Comparison of ENCODE assay signal across 21 cellular contexts in the genomic region with DNA sequence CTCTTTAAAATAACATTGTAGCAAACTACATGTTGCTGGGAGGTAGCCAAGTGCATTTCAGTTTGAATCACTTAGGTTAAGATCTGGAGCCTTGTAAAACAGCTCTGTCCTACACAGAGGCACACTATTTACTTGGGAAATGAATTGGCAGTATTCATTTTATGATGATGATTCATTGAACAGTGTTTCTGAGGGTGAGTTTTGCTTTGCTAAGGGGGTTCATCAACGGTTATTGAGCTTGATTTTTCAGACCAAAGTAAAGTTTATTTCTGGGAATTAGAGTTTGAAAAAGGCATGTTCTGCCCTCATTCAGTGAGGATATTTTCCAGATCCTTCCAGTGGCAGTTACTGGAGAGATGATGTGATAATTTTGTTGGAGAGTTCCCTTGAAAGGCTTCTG. TPM values are rescaled to one million over a fixed set of nuclear protein-coding genes. Genes with fewer than 3 reads are reported as not detected.
A peak's percentile ranks its signal among the peaks of the same experiment; 100 is the strongest.
DNase-seq lines count a peak whose midpoint lies in the region; ATAC-seq, FAIRE-seq and TF ChIP-seq lines count a peak whose summit lies in the region.
"Had no signal": no experiment of that assay in that cellular context is flagged by ENCODE, and none has a peak within 500 bp of the region (broad histone marks: within the 10 kb centered on the region; RNA-seq: fewer than 3 reads in every experiment).

No MANE protein-coding gene starts in this region.

- H3K36me3 Mint-ChIP-seq in astrocyte (ENCODE audit: low read depth, unreplicated experiment) (peaks cover 4% of the 10 kb centered on the region), nephron progenitor cell (ENCODE audit: low read depth) (no peaks in the 10 kb centered on the region)
- H3K36me3 Mint-ChIP-seq: activated naive CD8-positive, alpha-beta T cell treated with anti-CD3 and anti-CD28 coated beads, Interleukin-2, amount 10 ng/mL, durations not matched to agents 7 days and 5 days had no signal

- H4K91ac ChIP-seq in IMR-90 (ENCODE audit: insufficient read depth, low read depth, low read length) (no peak overlapping the region), mesenchymal stem cell (ENCODE audit: low read length) (no peak overlapping the region)

- H2AK5ac ChIP-seq in IMR-90 (ENCODE audit: low read depth, low read length) = no peak overlapping the region
- no peak overlapping the region for H2AK5ac ChIP-seq in mesenchymal stem cell (ENCODE audit: low read length, severe bottlenecking)

- H4K20me1 ChIP-seq in IMR-90 (ENCODE audit: insufficient read depth, low read length) = no peaks in the 10 kb centered on the region
- H4K20me1 ChIP-seq in astrocyte (ENCODE audit: insufficient read depth, low read length) = no peaks in the 10 kb centered on the region

- intact Hi-C loops in IMR-90 (cut with micrococcal nuclease) = no loop called here
- intact Hi-C loops in right lobe of liver (cut with DNase I) = no loop called here

- H2AFZ ChIP-seq in IMR-90 (replicated peaks; ENCODE audit: low read length, poor library complexity) = no peak overlapping the region
- H2AFZ ChIP-seq in astrocyte (ENCODE audit: low read depth, low read length) = no peak overlapping the region
- no peak overlapping the region for H2AFZ ChIP-seq in mesenchymal stem cell (ENCODE audit: low read depth, low read length)

- H3K4me3 Mint-ChIP-seq in astrocyte (ENCODE audit: unreplicated experiment) = no peak overlapping the region
- no peak overlapping the region for H3K4me3 Mint-ChIP-seq in nephron progenitor cell
- H3K4me3 Mint-ChIP-seq: activated B cell treated with CpG ODN at 0.5 μM for 24 hours; activated CD8-positive, alpha-beta T cell treated with anti-CD3 and anti-CD28 coated beads, Interleukin-2, amount 10 ng/mL, durations not matched to agents 7 days and 5 days; activated naive CD8-positive, alpha-beta T cell treated with anti-CD3 and anti-CD28 coated beads, Interleukin-2, amount 10 ng/mL, durations not matched to agents 7 days and 5 days; T-helper 17 cell had no signal

- no peak for ATAC-seq in IMR-90 (ENCODE audit: low read depth)
- no peak for ATAC-seq in GM21529 (IDR thresholded peaks at IDR 0.05; ENCODE audit: unreplicated experiment)
- no peak for ATAC-seq in right lobe of liver
- ATAC-seq: activated CD8-positive, alpha-beta T cell treated with anti-CD3 and anti-CD28 coated beads, Interleukin-2, amount 10 ng/mL, durations not matched to agents 7 days and 5 days; T-helper 17 cell had no signal

- WGBS in IMR-90 (ENCODE audit: extremely low coverage in 2 of 2, insufficient read length in 1 of 2), 2 experiments = no CpG with 5 or more reads among the region's 1 CpG
- 60% methylated on average over 1 of the region's 1 CpG for WGBS in mesenchymal stem cell
- 10% methylated on average over 1 of the region's 1 CpG for whole genome bisulfite sequencing in right lobe of liver (ENCODE audit: insufficient coverage, low coverage, low lambda C conversion rate, missing lambda C conversion rate)

- H2BK120ac ChIP-seq in IMR-90 (ENCODE audit: low read depth, low read length) = no peak overlapping the region
- H2BK120ac ChIP-seq in mesenchymal stem cell (ENCODE audit: low read depth, low read length) = no peak overlapping the region

- FAIRE-seq in astrocyte (lab: Jason Lieb, UNC) = no peak
- FAIRE-seq: GM12891 had no signal

- H2BK20ac ChIP-seq in IMR-90 (ENCODE audit: low read depth, low read length) = no peak overlapping the region

- POLR2A ChIA-PET in IMR-90 (lab: Charles Lee; ENCODE audit: unreplicated experiment) = no interaction called here

- H3K4me1 Mint-ChIP-seq in astrocyte (ENCODE audit: low read depth, unreplicated experiment) = no peaks in the 10 kb centered on the region
- no peaks in the 10 kb centered on the region for H3K4me1 Mint-ChIP-seq in nephron progenitor cell
- H3K4me1 Mint-ChIP-seq: activated B cell treated with CpG ODN at 0.5 μM for 24 hours; activated naive CD8-positive, alpha-beta T cell treated with anti-CD3 and anti-CD28 coated beads, Interleukin-2, amount 10 ng/mL, durations not matched to agents 7 days and 5 days; T-helper 17 cell had no signal

- no peak overlapping the region for H3K14ac ChIP-seq in IMR-90 (replicated peaks; ENCODE audit: low read depth, low read length)
- H3K14ac ChIP-seq in mesenchymal stem cell (ENCODE audit: low read length in 2 of 2) = no peak overlapping the region

- H3K9me3 ChIP-seq in IMR-90 (ENCODE audit: control insufficient read depth, insufficient read depth, low read length) (no peaks in the 10 kb centered on the region), astrocyte (ENCODE audit: insufficient read depth, low read depth, low read length) (no peaks in the 10 kb centered on the region), mesenchymal stem cell (ENCODE audit: control insufficient read depth, low read length) (peaks cover 10% of the 10 kb centered on the region), right lobe of liver (no peaks in the 10 kb centered on the region)
- H3K9me3 ChIP-seq: sigmoid colon had no signal

- in situ Hi-C loops in IMR-90 (cut with MboI; ENCODE audit: low sequenced_read_pairs) = no loop called here

- no TSS peak for BruUV-seq in IMR-90 (replicated peaks; lab: Mats Ljungman, UMichigan)

- no peak overlapping the region for H3K56ac ChIP-seq in IMR-90 (ENCODE audit: extremely low read depth, insufficient read depth, low read length)

- H2AK9ac ChIP-seq in IMR-90 (replicated peaks; ENCODE audit: low read depth, low read length, poor library complexity) = no peak overlapping the region

- no peak overlapping the region for H4K8ac ChIP-seq in IMR-90 (ENCODE audit: low read depth in 2 of 2, low read length in 2 of 2)
- H4K8ac ChIP-seq in mesenchymal stem cell (ENCODE audit: low read length) = no peak overlapping the region

- no peaks in the 10 kb centered on the region for H3K79me2 ChIP-seq in astrocyte (ENCODE audit: insufficient read depth, low read length)

- DNase-seq in DMS153 (lab: John Stamatoyannopoulos, UW) (peak; percentile 32), IMR-90 (peak; percentile 7), astrocyte (ENCODE audit: low read depth) (peak; percentile 53), mesenchymal stem cell (peak; percentile 42), right lobe of liver (no peak), NOMO-1 treated with DMSO at 0.1 percent for 48 hours (lab: John Stamatoyannopoulos, UW; ENCODE audit: unreplicated experiment) (no peak), nephron progenitor cell (no peak)
- DNase-seq: activated B cell treated with CpG ODN at 0.5 μM for 24 hours; activated CD8-positive, alpha-beta T cell treated with anti-CD3 and anti-CD28 coated beads, Interleukin-2, amount 10 ng/mL, durations not matched to agents 7 days and 5 days; activated naive CD8-positive, alpha-beta T cell treated with anti-CD3 and anti-CD28 coated beads, Interleukin-2, amount 10 ng/mL, durations not matched to agents 7 days and 5 days; Caco-2; GDM1; KG1; NCI-H1436; NCI-H226; SHP77 treated with DMSO at 0.1 percent for 48 hours; sigmoid colon; T-helper 17 cell had no signal

- H2BK15ac ChIP-seq in IMR-90 (ENCODE audit: low read depth, low read length) (no peak overlapping the region), mesenchymal stem cell (ENCODE audit: low read depth, poor library complexity, severe bottlenecking) (no peak overlapping the region)

- H3K9ac ChIP-seq in IMR-90 (ENCODE audit: low read depth, low read length) (no peak overlapping the region), astrocyte (ENCODE audit: low read length) (no peak overlapping the region), mesenchymal stem cell (ENCODE audit: low read length) (no peak overlapping the region)

- H3K27me3 ChIP-seq in IMR-90 (ENCODE audit: control insufficient read depth, insufficient read depth, low read length) (no peaks in the 10 kb centered on the region), astrocyte (ENCODE audit: insufficient read depth, low read length) (no peaks in the 10 kb centered on the region), mesenchymal stem cell (ENCODE audit: control insufficient read depth in 1 of 2, insufficient read depth in 1 of 2, low read length in 2 of 2) (no peaks in the 10 kb centered on the region), right lobe of liver (no peaks in the 10 kb centered on the region)
- H3K27me3 ChIP-seq: sigmoid colon had no signal

- CTCF ChIA-PET in IMR-90 (lab: Yijun Ruan, JAX) = no interaction called here

- no peak overlapping the region for H3K23ac ChIP-seq in IMR-90 (ENCODE audit: low read depth, low read length)
- H3K23ac ChIP-seq in mesenchymal stem cell (ENCODE audit: low read length in 2 of 2) = no peak overlapping the region

- H3K36me3 ChIP-seq in IMR-90 (ENCODE audit: control insufficient read depth, insufficient read depth, low read length) = no peaks in the 10 kb centered on the region
- no peaks in the 10 kb centered on the region for H3K36me3 ChIP-seq in astrocyte (ENCODE audit: insufficient read depth, low read length)
- no peaks in the 10 kb centered on the region for H3K36me3 ChIP-seq in mesenchymal stem cell (ENCODE audit: control insufficient read depth in 1 of 2, insufficient read depth in 2 of 2, low read depth in 1 of 2, low read length in 2 of 2)
- H3K36me3 ChIP-seq in right lobe of liver = no peaks in the 10 kb centered on the region
- H3K36me3 ChIP-seq: sigmoid colon had no signal

- H3K9me3 Mint-ChIP-seq in astrocyte (ENCODE audit: unreplicated experiment) (peaks cover 3% of the 10 kb centered on the region), nephron progenitor cell (peaks cover 37% of the 10 kb centered on the region)

- no peaks in the 10 kb centered on the region for H3K4me1 ChIP-seq in IMR-90 (ENCODE audit: control insufficient read depth, insufficient read depth, low read length)
- no peaks in the 10 kb centered on the region for H3K4me1 ChIP-seq in astrocyte (ENCODE audit: insufficient read depth, low read length)
- no peaks in the 10 kb centered on the region for H3K4me1 ChIP-seq in mesenchymal stem cell (ENCODE audit: control insufficient read depth, insufficient read depth, low read depth, low read length)
- no peaks in the 10 kb centered on the region for H3K4me1 ChIP-seq in right lobe of liver
- H3K4me1 ChIP-seq: Caco-2, sigmoid colon had no signal

- no peak for TF ChIP-seq CTCF in IMR-90 (conservative IDR thresholded peaks at IDR 0.05; ENCODE audit: low read depth, low read length)
- no peak for TF ChIP-seq CTCF in astrocyte (IDR thresholded peaks at IDR 0.05; ENCODE audit: insufficient read depth, low read depth, low read length)
- no peak for TF ChIP-seq CTCF in right lobe of liver (IDR thresholded peaks at IDR 0.05)
- TF ChIP-seq CTCF in nephron progenitor cell (IDR thresholded peaks at IDR 0.05) = no peak

- no peak overlapping the region for H3K27ac Mint-ChIP-seq in astrocyte (ENCODE audit: unreplicated experiment)
- no peak overlapping the region for H3K27ac Mint-ChIP-seq in nephron progenitor cell
- H3K27ac Mint-ChIP-seq: activated B cell treated with CpG ODN at 0.5 μM for 24 hours; activated CD8-positive, alpha-beta T cell treated with anti-CD3 and anti-CD28 coated beads, Interleukin-2, amount 10 ng/mL, durations not matched to agents 7 days and 5 days; activated naive CD8-positive, alpha-beta T cell treated with anti-CD3 and anti-CD28 coated beads, Interleukin-2, amount 10 ng/mL, durations not matched to agents 7 days and 5 days; T-helper 17 cell had no signal

- H4K5ac ChIP-seq in IMR-90 (ENCODE audit: low read depth, low read length) = no peak overlapping the region

- TF ChIP-seq POLR2A in IMR-90 (IDR thresholded peaks at IDR 0.05; ENCODE audit: low read depth, low read length) (no peak), right lobe of liver (IDR thresholded peaks at IDR 0.05) (no peak)

- H3K4ac ChIP-seq in IMR-90 (ENCODE audit: low read depth, low read length) = no peak overlapping the region
- no peak overlapping the region for H3K4ac ChIP-seq in mesenchymal stem cell (ENCODE audit: low read depth in 1 of 2, low read length in 2 of 2)

- no peak overlapping the region for H3K18ac ChIP-seq in IMR-90 (ENCODE audit: low read depth, low read length)
- H3K18ac ChIP-seq in mesenchymal stem cell (ENCODE audit: low read depth in 1 of 2, low read length in 2 of 2) = no peak overlapping the region

- no peaks in the 10 kb centered on the region for H3K79me1 ChIP-seq in IMR-90 (ENCODE audit: low read depth in 1 of 2, low read length in 2 of 2)
- no peaks in the 10 kb centered on the region for H3K79me1 ChIP-seq in mesenchymal stem cell (replicated peaks; ENCODE audit: low read length, poor library complexity, severe bottlenecking)

- dilution Hi-C loops in IMR-90 (cut with HindIII; ENCODE audit: low sequenced_read_pairs, unreplicated experiment) = no loop called here

- no peak overlapping the region for H2BK12ac ChIP-seq in mesenchymal stem cell (ENCODE audit: low read length in 2 of 2)

- no peaks in the 10 kb centered on the region for H3K9me1 ChIP-seq in IMR-90 (ENCODE audit: insufficient read depth, low read length)

- no peak overlapping the region for H3K4me3 ChIP-seq in IMR-90 (ENCODE audit: insufficient read depth, low read depth, low read length)
- no peak overlapping the region for H3K4me3 ChIP-seq in astrocyte (ENCODE audit: insufficient read depth, low read depth, low read length)
- no peak overlapping the region for H3K4me3 ChIP-seq in mesenchymal stem cell (ENCODE audit: insufficient read depth in 1 of 2, low read depth in 1 of 2, low read length in 2 of 2)
- no peak overlapping the region for H3K4me3 ChIP-seq in right lobe of liver
- H3K4me3 ChIP-seq: sigmoid colon had no signal

- H3K27ac ChIP-seq in IMR-90 (ENCODE audit: insufficient read depth, low read length) = no peak overlapping the region
- H3K27ac ChIP-seq in astrocyte (ENCODE audit: low read depth, low read length) = no peak overlapping the region
- no peak overlapping the region for H3K27ac ChIP-seq in mesenchymal stem cell (ENCODE audit: low read length, poor library complexity, severe bottlenecking)
- H3K27ac ChIP-seq in right lobe of liver = no peak overlapping the region
- H3K27ac ChIP-seq: HL-60, sigmoid colon had no signal

- H3K27me3 Mint-ChIP-seq in astrocyte (ENCODE audit: low read depth, unreplicated experiment) (no peaks in the 10 kb centered on the region), nephron progenitor cell (ENCODE audit: low read depth, poor library complexity) (no peaks in the 10 kb centered on the region)
- H3K27me3 Mint-ChIP-seq: activated B cell treated with CpG ODN at 0.5 μM for 24 hours; activated naive CD8-positive, alpha-beta T cell treated with anti-CD3 and anti-CD28 coated beads, Interleukin-2, amount 10 ng/mL, durations not matched to agents 7 days and 5 days; T-helper 17 cell had no signal

- no peak overlapping the region for H2BK5ac ChIP-seq in IMR-90 (ENCODE audit: low read depth, low read length, poor library complexity, severe bottlenecking)
- no peak overlapping the region for H2BK5ac ChIP-seq in mesenchymal stem cell (ENCODE audit: low read depth, low read length, poor library complexity, severe bottlenecking)

- H3K4me2 ChIP-seq in IMR-90 (ENCODE audit: low read depth, low read length) (no peak overlapping the region), astrocyte (ENCODE audit: low read length) (no peak overlapping the region), mesenchymal stem cell (ENCODE audit: low read length, poor library complexity, severe bottlenecking) (no peak overlapping the region)

- no peak for TF ChIP-seq RAD21 in IMR-90 (IDR thresholded peaks at IDR 0.05; ENCODE audit: low read length)

RNA-seq across cellular contexts. Expression of gene CCDC85A, which starts 55.6 kb away (rescaled TPM):
- total RNA-seq in IMR-90 (2012; rRNA removed) = 2.2 and 2.8 TPM in 2 replicates
- 1.1 and 1.5 TPM in 2 replicates for polyA plus RNA-seq in IMR-90 (2012; rRNA removed)
- 0.55 and 0.76 TPM in 2 replicates for polyA plus RNA-seq in IMR-90 (2012; cell fraction: cytosol; rRNA removed)
- 0.38 and 1.0 TPM in 2 replicates for polyA plus RNA-seq in IMR-90 (2012; cell fraction: nucleus; rRNA removed; ENCODE audit: low replicate concordance)
- 6.1 and 8.9 TPM in 2 replicates for total RNA-seq in astrocyte
- polyA plus RNA-seq in mesenchymal stem cell (2013, experiment 1 of 2) = 4.3 TPM
- 4.0 TPM for polyA plus RNA-seq in mesenchymal stem cell (2013, experiment 2 of 2)
- total RNA-seq in right lobe of liver = under 1 TPM in 5 of 6 experiments, not detected in 1; 0.07 to 0.31 (median 0.14) TPM
- total RNA-seq: activated B cell treated with CpG ODN at 0.5 μM for 24 hours; activated CD8-positive, alpha-beta T cell treated with anti-CD3 and anti-CD28 coated beads, Interleukin-2, amount 10 ng/mL, durations not matched to agents 7 days and 5 days; activated naive CD8-positive, alpha-beta T cell treated with anti-CD3 and anti-CD28 coated beads, Interleukin-2, amount 10 ng/mL, durations not matched to agents 7 days and 5 days; Caco-2; T-helper 17 cell had no signal

Comparison
In these comparisons a context has a peak if more than half of its experiments do, and no peak if none do; other contexts are left out.
1. DNase-seq: peak in DMS153 (single experiment), IMR-90 (single experiment), astrocyte (single experiment) and mesenchymal stem cell (single experiment); none in right lobe of liver (0 of 3), NOMO-1 treated with DMSO at 0.1 percent for 48 hours (single experiment) and nephron progenitor cell (single experiment).